11 cellular contexts compared by ENCODE assay signal in the genomic region with DNA sequence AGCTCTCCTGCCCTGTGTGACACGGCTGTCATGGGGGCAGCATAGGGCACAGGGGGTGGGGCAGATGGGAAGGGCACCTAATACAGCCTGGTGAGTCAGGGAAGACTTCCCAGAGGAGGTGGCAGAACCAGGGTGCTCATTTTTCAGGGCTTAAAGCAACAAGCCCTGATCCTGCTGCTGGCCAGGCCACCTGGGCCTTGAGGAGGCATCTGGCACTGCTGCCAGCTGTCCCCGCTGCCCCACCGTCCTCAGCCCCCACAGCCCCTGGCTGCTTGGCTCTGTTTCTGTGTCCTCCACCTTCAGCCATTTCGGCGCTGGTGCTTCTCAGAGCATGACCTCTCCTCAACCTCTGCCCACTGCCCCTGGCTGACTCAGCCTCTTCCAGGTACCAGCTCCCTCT. TPM values are rescaled to one million over a fixed set of nuclear protein-coding genes. Genes with fewer than 3 reads are reported as not detected.
DNase-seq lines count a peak whose midpoint lies in the region; ATAC-seq, FAIRE-seq and TF ChIP-seq lines count a peak whose summit lies in the region.
"Had no signal": no experiment of that assay in that cellular context is flagged by ENCODE, and none has a peak within 500 bp of the region (broad histone marks: within the 10 kb centered on the region; RNA-seq: fewer than 3 reads in every experiment).

No MANE protein-coding gene starts in this region.

- ATAC-seq in HG03442 (IDR thresholded peaks at IDR 0.05; ENCODE audit: unreplicated experiment), result no peak

- peak overlapping the region in 9 of 11 experiments; percentile 11 to 95 (median 91); a peak in 13 of 22 replicates for H3K9ac ChIP-seq in BLaER1 treated with 17β-estradiol and CSF1 and Interleukin-3, amounts not matched to agents 10 nM and 100 nM

- H3K27ac Mint-ChIP-seq in osteocyte (ENCODE audit: unreplicated experiment), result peak overlapping the region; percentile 51

- H3K4me2 ChIP-seq in BLaER1 treated with 17β-estradiol and CSF1 and Interleukin-3, amounts not matched to agents 10 nM and 100 nM, result peak overlapping the region; percentile 97 to 100 (median 100); a peak in 20 of 22 replicates

- H3K27me3 Mint-ChIP-seq in osteocyte (ENCODE audit: unreplicated experiment), result no peaks in the 10 kb centered on the region

- peak; percentile 28 for FAIRE-seq in HTR-8/SVneo (lab: Jason Lieb, UNC)

- H3K36me3 Mint-ChIP-seq in osteocyte (ENCODE audit: unreplicated experiment), result peaks cover 16% of the 10 kb centered on the region

- H3K4me3 ChIP-seq in BLaER1 treated with 17β-estradiol and CSF1 and Interleukin-3, amounts not matched to agents 10 nM and 100 nM, result peak overlapping the region in 4 of 10 experiments; percentile 88 to 96 (median 92); a peak in 3 of 20 replicates
- no peak overlapping the region for H3K4me3 ChIP-seq in effector memory CD4-positive, alpha-beta T cell (ENCODE audit: insufficient read depth, low read depth, low read length, poor library complexity, severe bottlenecking)
- H3K4me3 ChIP-seq: MG63 had no signal

- TF ChIP-seq CTCF in osteocyte (IDR thresholded peaks at IDR 0.05), result no peak

- H3K9me3 ChIP-seq in BLaER1 treated with 17β-estradiol and CSF1 and Interleukin-3, amounts not matched to agents 10 nM and 100 nM (replicated peaks in 1 of 11), result no peaks in the 10 kb centered on the region
- H3K9me3 ChIP-seq in effector memory CD4-positive, alpha-beta T cell (ENCODE audit: control insufficient read depth, low read length), result no peaks in the 10 kb centered on the region
- H3K9me3 ChIP-seq: MG63 had no signal

- no peaks in the 10 kb centered on the region for H3K27me3 ChIP-seq in BLaER1 treated with 17β-estradiol and CSF1 and Interleukin-3, amounts not matched to agents 10 nM and 100 nM
- no peaks in the 10 kb centered on the region for H3K27me3 ChIP-seq in effector memory CD4-positive, alpha-beta T cell (replicated peaks; ENCODE audit: control insufficient read depth, insufficient read depth, low read length, poor library complexity, severe bottlenecking)
- H3K27me3 ChIP-seq: MG63 had no signal

- peaks cover 53 to 82% (median 73%) of the 10 kb centered on the region in 11 experiments for H3K36me3 ChIP-seq in BLaER1 treated with 17β-estradiol and CSF1 and Interleukin-3, amounts not matched to agents 10 nM and 100 nM
- peaks cover 47% of the 10 kb centered on the region for H3K36me3 ChIP-seq in effector memory CD4-positive, alpha-beta T cell (ENCODE audit: control insufficient read depth, insufficient read depth, low read length)

- peaks cover 38 to 63% (median 45%) of the 10 kb centered on the region in 10 experiments for H3K4me1 ChIP-seq in BLaER1 treated with 17β-estradiol and CSF1 and Interleukin-3, amounts not matched to agents 10 nM and 100 nM
- H3K4me1 ChIP-seq in effector memory CD4-positive, alpha-beta T cell (ENCODE audit: control insufficient read depth, insufficient read depth, low read length, poor library complexity, severe bottlenecking), result peaks cover 36% of the 10 kb centered on the region

- H3K9me3 Mint-ChIP-seq in osteocyte (ENCODE audit: unreplicated experiment), result no peaks in the 10 kb centered on the region

- peak overlapping the region in 2 of 11 experiments; percentile 2 to 6; a peak in 4 of 22 replicates for H3K27ac ChIP-seq in BLaER1 treated with 17β-estradiol and CSF1 and Interleukin-3, amounts not matched to agents 10 nM and 100 nM
- peak overlapping the region; percentile 100 for H3K27ac ChIP-seq in cingulate gyrus (ENCODE audit: low read depth, low read length)
- H3K27ac ChIP-seq in effector memory CD4-positive, alpha-beta T cell (ENCODE audit: insufficient read depth, low read length, poor library complexity, severe bottlenecking), result no peak overlapping the region
- H3K27ac ChIP-seq: C4-2B had no signal

- no peak overlapping the region for H3K4me3 Mint-ChIP-seq in osteocyte (ENCODE audit: unreplicated experiment)

- H4K20me1 ChIP-seq in BLaER1 treated with 17β-estradiol and CSF1 and Interleukin-3, amounts not matched to agents 10 nM and 100 nM, result peaks cover 53 to 91% (median 85%) of the 10 kb centered on the region in 11 experiments

- H3K4me1 Mint-ChIP-seq in osteocyte (ENCODE audit: unreplicated experiment), result peaks cover 36% of the 10 kb centered on the region

- no peak for DNase-seq in HTR-8/SVneo (ENCODE audit: insufficient read length, low spot score)
- DNase-seq in osteocyte (ENCODE audit: extremely low spot score, unreplicated experiment), result no peak
- no peak for DNase-seq in NCI-H774 (lab: John Stamatoyannopoulos, UW)
- no peak for DNase-seq in NCI-H524 treated with DMSO at 0.1 percent for 48 hours (lab: John Stamatoyannopoulos, UW)
- DNase-seq in effector memory CD4-positive, alpha-beta T cell, result no peak
- DNase-seq: MG63, NCI-H2171 treated with DMSO at 0.1 percent for 48 hours had no signal

RNA-seq across cellular contexts. Expression of a gene that starts 4.3 kb away (rescaled TPM):
- 43.5 and 44.7 TPM in 2 replicates for total RNA-seq in osteocyte

RNA-seq across cellular contexts. Expression of a gene that starts 5.9 kb away (rescaled TPM):
- 47.7 and 49.8 TPM in 2 replicates for total RNA-seq in osteocyte

RNA-seq across cellular contexts. Expression of a gene that starts 14.1 kb away (rescaled TPM):
- total RNA-seq in osteocyte, result not detected in 2 replicates

RNA-seq across cellular contexts. Expression of a gene that starts 28.2 kb away (rescaled TPM):
- 31.2 and 34.7 TPM in 2 replicates for total RNA-seq in osteocyte

RNA-seq across cellular contexts. Expression of a gene that starts 33.9 kb away (rescaled TPM):
- 39.7 and 42.6 TPM in 2 replicates for total RNA-seq in osteocyte
